10 cellular contexts compared by ENCODE assay signal in the genomic region with DNA sequence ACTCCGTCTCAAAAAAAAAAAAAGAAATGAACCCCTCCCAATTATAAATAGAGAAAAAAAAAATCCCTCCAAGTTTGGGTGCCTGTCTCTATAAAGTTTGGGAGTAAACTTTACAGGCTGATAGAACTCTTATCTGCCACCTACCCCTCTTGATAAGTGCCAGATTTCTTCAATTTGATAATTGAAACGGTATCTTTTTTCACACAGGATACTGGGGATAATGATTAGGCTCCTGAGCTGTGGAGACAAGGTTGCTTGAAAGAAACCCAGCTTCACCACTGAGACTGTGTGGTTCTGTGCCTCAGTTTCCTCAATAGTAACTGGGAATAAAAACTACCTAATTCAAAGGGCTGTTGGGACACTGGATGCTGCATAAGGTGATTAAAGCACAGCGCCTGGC. TPM values are rescaled to one million over a fixed set of nuclear protein-coding genes. Genes with fewer than 3 reads are reported as not detected.
DNase-seq lines count a peak whose midpoint lies in the region; FAIRE-seq and TF ChIP-seq lines count a peak whose summit lies in the region.
"Had no signal": no experiment of that assay in that cellular context is flagged by ENCODE, and none has a peak within 500 bp of the region (broad histone marks: within the 10 kb centered on the region; RNA-seq: fewer than 3 reads in every experiment).

No MANE protein-coding gene starts in this region.

- BruUV-seq in mammary epithelial cell (replicated peaks; lab: Mats Ljungman, UMichigan) = no TSS peak

- H3K9me3 ChIP-seq in breast epithelium (no peaks in the 10 kb centered on the region), mammary epithelial cell (replicated peaks; ENCODE audit: insufficient read depth, low read length) (no peaks in the 10 kb centered on the region), astrocyte (ENCODE audit: insufficient read depth, low read depth, low read length) (no peaks in the 10 kb centered on the region)

- no peaks in the 10 kb centered on the region for H3K27me3 Mint-ChIP-seq in astrocyte (ENCODE audit: low read depth, unreplicated experiment)
- no peaks in the 10 kb centered on the region for H3K27me3 Mint-ChIP-seq in mesothelial cell of epicardium (ENCODE audit: low read depth)
- H3K27me3 Mint-ChIP-seq in type B pancreatic cell = no peaks in the 10 kb centered on the region

- H3K27ac ChIP-seq in breast epithelium (no peak overlapping the region), mammary epithelial cell (ENCODE audit: insufficient read depth, low read depth, low read length) (no peak overlapping the region), astrocyte (ENCODE audit: low read depth, low read length) (no peak overlapping the region)
- H3K27ac ChIP-seq: epithelial cell of prostate had no signal

- in situ Hi-C loops in mammary epithelial cell (cut with MboI; ENCODE audit: low sequenced_read_pairs in 2 of 2) = no loop called here

- CTCF ChIA-PET in mammary epithelial cell (lab: Charles Lee; ENCODE audit: low non-redundant PET) = no interaction called here

- no peaks in the 10 kb centered on the region for H3K9me3 Mint-ChIP-seq in astrocyte (ENCODE audit: unreplicated experiment)
- peaks cover 15% of the 10 kb centered on the region for H3K9me3 Mint-ChIP-seq in mesothelial cell of epicardium
- no peaks in the 10 kb centered on the region for H3K9me3 Mint-ChIP-seq in type B pancreatic cell

- H3K36me3 Mint-ChIP-seq in astrocyte (ENCODE audit: low read depth, unreplicated experiment) (no peaks in the 10 kb centered on the region), mesothelial cell of epicardium (no peaks in the 10 kb centered on the region), type B pancreatic cell (no peaks in the 10 kb centered on the region)

- H3K4me1 ChIP-seq in breast epithelium (no peaks in the 10 kb centered on the region), mammary epithelial cell (ENCODE audit: insufficient read depth, low read length) (no peaks in the 10 kb centered on the region), astrocyte (ENCODE audit: insufficient read depth, low read length) (no peaks in the 10 kb centered on the region)

- H3K79me2 ChIP-seq in mammary epithelial cell (ENCODE audit: insufficient read depth, low read length) (no peaks in the 10 kb centered on the region), astrocyte (ENCODE audit: insufficient read depth, low read length) (no peaks in the 10 kb centered on the region)

- dilution Hi-C loops in mammary epithelial cell (cut with HindIII; ENCODE audit: low sequenced_read_pairs) = no loop called here

- H3K4me3 Mint-ChIP-seq in astrocyte (ENCODE audit: unreplicated experiment) (no peak overlapping the region), mesothelial cell of epicardium (peak overlapping the region; percentile 73), type B pancreatic cell (peak overlapping the region; percentile 82)

- no peak overlapping the region for H3K27ac Mint-ChIP-seq in astrocyte (ENCODE audit: unreplicated experiment)
- no peak overlapping the region for H3K27ac Mint-ChIP-seq in mesothelial cell of epicardium
- no peak overlapping the region for H3K27ac Mint-ChIP-seq in type B pancreatic cell

- FAIRE-seq in astrocyte (lab: Jason Lieb, UNC) (no peak), urothelium cell line (lab: Jason Lieb, UNC) (no peak)

- no peak for TF ChIP-seq POLR2A in breast epithelium (IDR thresholded peaks at IDR 0.05)
- TF ChIP-seq POLR2A in lower leg skin (IDR thresholded peaks at IDR 0.05) = no peak

- DNase-seq in breast epithelium (ENCODE audit: low spot score in 2 of 2) = no peak
- DNase-seq in mammary epithelial cell = no peak
- no peak for DNase-seq in astrocyte (ENCODE audit: low read depth)
- no peak for DNase-seq in mesothelial cell of epicardium (ENCODE audit: low spot score in 2 of 2, unreplicated experiment in 2 of 2)
- no peak for DNase-seq in type B pancreatic cell (ENCODE audit: extremely low spot score, unreplicated experiment)
- no peak for DNase-seq in NCI-H524 (lab: John Stamatoyannopoulos, UW)
- DNase-seq in urothelium cell line (ENCODE audit: low spot score) = no peak
- DNase-seq in lower leg skin (ENCODE audit: low spot score in 2 of 2) = no peak
- DNase-seq: NCI-H2029 treated with DMSO at 0.1 percent for 48 hours had no signal

- intact Hi-C loops in breast epithelium (cut with DNase I; ENCODE audit: low total_unique reads) = no loop called here
- intact Hi-C loops in mammary epithelial cell (cut with micrococcal nuclease) = no loop called here
- intact Hi-C loops in lower leg skin (cut with DNase I; ENCODE audit: low total_unique reads) = no loop called here

- H3K4me1 Mint-ChIP-seq in astrocyte (ENCODE audit: low read depth, unreplicated experiment) (no peaks in the 10 kb centered on the region), mesothelial cell of epicardium (no peaks in the 10 kb centered on the region), type B pancreatic cell (ENCODE audit: unreplicated experiment) (peaks cover 7% of the 10 kb centered on the region)

- peak overlapping the region; percentile 47 to 68 (median 50) for H3K4me3 ChIP-seq in breast epithelium
- H3K4me3 ChIP-seq in mammary epithelial cell (replicated peaks in 1 of 3; ENCODE audit: insufficient read depth in 1 of 3, low read depth in 2 of 3, low read length in 3 of 3) = no peak overlapping the region
- H3K4me3 ChIP-seq in astrocyte (ENCODE audit: insufficient read depth, low read depth, low read length) = peak overlapping the region; percentile 50
- no peak overlapping the region for H3K4me3 ChIP-seq in lower leg skin (ENCODE audit: low read depth, poor library complexity, severe bottlenecking)

- no peaks in the 10 kb centered on the region for H4K20me1 ChIP-seq in mammary epithelial cell (ENCODE audit: insufficient read depth, low read length)
- H4K20me1 ChIP-seq in astrocyte (ENCODE audit: insufficient read depth, low read length) = no peaks in the 10 kb centered on the region

- no peaks in the 10 kb centered on the region for H3K36me3 ChIP-seq in breast epithelium
- no peaks in the 10 kb centered on the region for H3K36me3 ChIP-seq in mammary epithelial cell (ENCODE audit: insufficient read depth, low read length)
- H3K36me3 ChIP-seq in astrocyte (ENCODE audit: insufficient read depth, low read length) = no peaks in the 10 kb centered on the region

- no peak overlapping the region for H2AFZ ChIP-seq in mammary epithelial cell (ENCODE audit: low read depth, low read length)
- H2AFZ ChIP-seq in astrocyte (ENCODE audit: low read depth, low read length) = peak overlapping the region; percentile 85

- no peak overlapping the region for H3K9ac ChIP-seq in mammary epithelial cell (ENCODE audit: insufficient read depth, low read length)
- H3K9ac ChIP-seq in astrocyte (ENCODE audit: low read length) = peak overlapping the region; percentile 81

- TF ChIP-seq CTCF in breast epithelium (IDR thresholded peaks at IDR 0.05) = no peak
- no peak for TF ChIP-seq CTCF in mammary epithelial cell (conservative IDR thresholded peaks at IDR 0.05 in 1 of 2, IDR thresholded peaks at IDR 0.05 in 1 of 2; ENCODE audit: extremely low read depth in 1 of 2, insufficient read depth in 1 of 2, low read depth in 1 of 2, low read length in 2 of 2)
- TF ChIP-seq CTCF in astrocyte (IDR thresholded peaks at IDR 0.05; ENCODE audit: insufficient read depth, low read depth, low read length) = no peak
- no peak for TF ChIP-seq CTCF in mesothelial cell of epicardium (IDR thresholded peaks at IDR 0.05; ENCODE audit: unreplicated experiment)
- no peak for TF ChIP-seq CTCF in type B pancreatic cell (conservative IDR thresholded peaks at IDR 0.05)
- TF ChIP-seq CTCF in lower leg skin (IDR thresholded peaks at IDR 0.05) = no peak

- WGBS in mammary epithelial cell (ENCODE audit: low coverage, missing lambda C conversion rate) = 46% methylated on average over 2 of the region's 3 CpGs
- 50 to 73% methylated on average over 3 of the region's 3 CpGs for WGBS in lower leg skin, 2 donors

- H3K27me3 ChIP-seq in breast epithelium (peaks cover 0 to 25% of the 10 kb centered on the region in 2 donors), mammary epithelial cell (ENCODE audit: insufficient read depth, low read length) (peaks cover 3% of the 10 kb centered on the region), astrocyte (ENCODE audit: insufficient read depth, low read length) (no peaks in the 10 kb centered on the region)

- H3K4me2 ChIP-seq in mammary epithelial cell (ENCODE audit: insufficient read depth, low read depth, low read length) (no peak overlapping the region), astrocyte (ENCODE audit: low read length) (peak overlapping the region; percentile 82)

RNA-seq across cellular contexts. Expression of gene EFHC2, which starts 0.6 kb away (rescaled TPM):
- total RNA-seq in breast epithelium (1 to 10 TPM in 1 of 3 donors, under 1 TPM in 2; 0.32 to 1.9 (median 0.66) TPM), mammary epithelial cell (1 to 10 TPM in 1 of 2 donors, not detected in 1; 2.2 TPM), astrocyte (0.26 TPM in 1 of 2 replicates, not detected in the other), mesothelial cell of epicardium (1.5 to 2.4 TPM (median 2.0 TPM) in 3 replicates), type B pancreatic cell (ENCODE audit: low replicate concordance) (0.21 and 2.1 TPM in 2 replicates), lower leg skin (1 to 10 TPM; 3.4 to 6.9 (median 4.6) TPM)
- 0.18 TPM for polyA plus RNA-seq in mammary epithelial cell
- polyA minus RNA-seq in mammary epithelial cell = not detected

Comparison
In these comparisons a context has a peak if more than half of its experiments do, and no peak if none do; other contexts are left out.
1. H3K4me3 ChIP-seq: peak in breast epithelium (3 of 3) and astrocyte (single experiment); none in mammary epithelial cell (0 of 3) and lower leg skin (single experiment).